In the genomic region with DNA sequence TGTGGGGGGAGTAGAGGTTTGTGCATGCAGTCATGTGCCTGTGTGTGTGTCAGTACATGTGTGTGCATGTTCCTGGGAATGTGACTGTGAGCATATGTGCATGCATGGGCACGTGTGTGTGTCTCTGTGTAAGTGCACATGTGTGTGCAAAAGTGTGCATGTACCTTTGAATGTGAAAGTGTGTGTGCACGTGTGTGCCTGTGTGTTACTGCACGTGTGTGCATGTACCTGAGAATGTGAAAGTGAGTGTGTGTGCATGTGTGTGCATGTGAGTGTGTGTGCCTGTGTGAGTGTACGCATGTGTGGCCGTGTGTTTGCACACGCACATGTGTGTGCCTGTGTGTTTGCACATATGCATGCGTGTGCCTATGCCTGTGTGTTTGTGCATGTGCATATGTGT, we compare ENCODE assay signal across 21 cellular contexts.
DNase-seq lines count a peak whose midpoint lies in the region; ATAC-seq, FAIRE-seq and TF ChIP-seq lines count a peak whose summit lies in the region.
"Had no signal": no experiment of that assay in that cellular context is flagged by ENCODE, and none has a peak within 500 bp of the region (broad histone marks: within the 10 kb centered on the region; RNA-seq: fewer than 3 reads in every experiment).

No MANE protein-coding gene starts in this region.

- H3K4me2 ChIP-seq in IMR-90 (ENCODE audit: low read depth, low read length) (no peak overlapping the region), H1 (ENCODE audit: insufficient read depth in 1 of 2, low read depth in 2 of 2, low read length in 2 of 2) (no peak overlapping the region), mesenchymal stem cell (ENCODE audit: low read length, poor library complexity, severe bottlenecking) (no peak overlapping the region), neuronal stem cell (ENCODE audit: insufficient read depth, low read length, poor library complexity, severe bottlenecking) (no peak overlapping the region)

- H3K27me3 ChIP-seq in IMR-90 (ENCODE audit: control insufficient read depth, insufficient read depth, low read length): no peaks in the 10 kb centered on the region
- no peaks in the 10 kb centered on the region; a peak in 2 of 7 replicates for H3K27me3 ChIP-seq in H1 (replicated peaks in 1 of 4; ENCODE audit: control insufficient read depth in 3 of 4, extremely low read depth in 1 of 4, insufficient read depth in 3 of 4, low read length in 3 of 4)
- H3K27me3 ChIP-seq in mesenchymal stem cell (ENCODE audit: control insufficient read depth in 1 of 2, insufficient read depth in 1 of 2, low read length in 2 of 2): no peaks in the 10 kb centered on the region
- H3K27me3 ChIP-seq in neuronal stem cell (ENCODE audit: control insufficient read depth in 3 of 3, insufficient read depth in 3 of 3, low read depth in 1 of 3, low read length in 3 of 3): peaks cover 0 to 4% (median 3%) of the 10 kb centered on the region in 3 experiments
- H3K27me3 ChIP-seq in effector memory CD4-positive, alpha-beta T cell (replicated peaks; ENCODE audit: control insufficient read depth, insufficient read depth, low read length, poor library complexity, severe bottlenecking): no peaks in the 10 kb centered on the region

- TF ChIP-seq EP300 in H1 (IDR thresholded peaks at IDR 0.05; ENCODE audit: borderline replicate concordance in 1 of 2, low read depth in 2 of 2, low read length in 2 of 2): no peak

- POLR2A ChIA-PET in IMR-90 (lab: Charles Lee; ENCODE audit: unreplicated experiment) (no interaction called here), H1 (lab: Charles Lee; ENCODE audit: partially characterized antibody) (no interaction called here)

- H2BK120ac ChIP-seq in IMR-90 (ENCODE audit: low read depth, low read length) (no peak overlapping the region), H1 (replicated peaks; ENCODE audit: low read depth, low read length) (no peak overlapping the region), mesenchymal stem cell (ENCODE audit: low read depth, low read length) (no peak overlapping the region), neuronal stem cell (ENCODE audit: low read depth, low read length) (no peak overlapping the region)

- intact Hi-C loops in IMR-90 (cut with micrococcal nuclease): no loop called here

- H3K79me1 ChIP-seq in IMR-90 (ENCODE audit: low read depth in 1 of 2, low read length in 2 of 2): no peaks in the 10 kb centered on the region
- H3K79me1 ChIP-seq in H1 (ENCODE audit: low read depth, low read length): no peaks in the 10 kb centered on the region
- H3K79me1 ChIP-seq in mesenchymal stem cell (replicated peaks; ENCODE audit: low read length, poor library complexity, severe bottlenecking): no peaks in the 10 kb centered on the region
- H3K79me1 ChIP-seq in neuronal stem cell (ENCODE audit: low read depth, low read length): no peaks in the 10 kb centered on the region

- H3K18ac ChIP-seq in IMR-90 (ENCODE audit: low read depth, low read length): no peak overlapping the region
- H3K18ac ChIP-seq in H1 (ENCODE audit: extremely low read depth, low read length): no peak overlapping the region
- H3K18ac ChIP-seq in mesenchymal stem cell (ENCODE audit: low read depth in 1 of 2, low read length in 2 of 2): no peak overlapping the region
- H3K18ac ChIP-seq in neuronal stem cell (ENCODE audit: low read length): peak overlapping the region; percentile 24

- no peaks in the 10 kb centered on the region for H3K4me1 ChIP-seq in IMR-90 (ENCODE audit: control insufficient read depth, insufficient read depth, low read length)
- no peaks in the 10 kb centered on the region for H3K4me1 ChIP-seq in H1 (replicated peaks in 1 of 4; ENCODE audit: control insufficient read depth in 3 of 4, insufficient read depth in 4 of 4, low read length in 3 of 4)
- no peaks in the 10 kb centered on the region for H3K4me1 ChIP-seq in mesenchymal stem cell (ENCODE audit: control insufficient read depth, insufficient read depth, low read depth, low read length)
- peaks cover 0 to 2% of the 10 kb centered on the region in 2 donors for H3K4me1 ChIP-seq in neuronal stem cell (ENCODE audit: control insufficient read depth in 2 of 2, insufficient read depth in 1 of 2, low read depth in 1 of 2, low read length in 2 of 2)
- H3K4me1 ChIP-seq in effector memory CD4-positive, alpha-beta T cell (ENCODE audit: control insufficient read depth, insufficient read depth, low read length, poor library complexity, severe bottlenecking): no peaks in the 10 kb centered on the region

- H3K56ac ChIP-seq in IMR-90 (ENCODE audit: extremely low read depth, insufficient read depth, low read length) (no peak overlapping the region), H1 (replicated peaks; ENCODE audit: insufficient read length, low read depth, low read length) (no peak overlapping the region)

- CTCF ChIA-PET in IMR-90 (lab: Yijun Ruan, JAX): no interaction called here
- CTCF ChIA-PET in H1 (lab: Charles Lee; ENCODE audit: partially characterized antibody): no interaction called here

- H3K4me3 ChIP-seq in IMR-90 (ENCODE audit: insufficient read depth, low read depth, low read length): no peak overlapping the region
- no peak overlapping the region for H3K4me3 ChIP-seq in H1 (ENCODE audit: extremely low read depth in 1 of 4, insufficient read depth in 2 of 4, low read depth in 3 of 4, low read length in 4 of 4)
- H3K4me3 ChIP-seq in mesenchymal stem cell (ENCODE audit: insufficient read depth in 1 of 2, low read depth in 1 of 2, low read length in 2 of 2): no peak overlapping the region
- peak overlapping the region in 1 of 2 donors; percentile 63 for H3K4me3 ChIP-seq in neuronal stem cell (ENCODE audit: low read length in 2 of 2)
- H3K4me3 ChIP-seq in effector memory CD4-positive, alpha-beta T cell (ENCODE audit: insufficient read depth, low read depth, low read length, poor library complexity, severe bottlenecking): no peak overlapping the region
- H3K4me3 ChIP-seq: GM23248 had no signal

- H3K14ac ChIP-seq in IMR-90 (replicated peaks; ENCODE audit: low read depth, low read length): no peak overlapping the region
- H3K14ac ChIP-seq in H1 (ENCODE audit: insufficient read length): no peak overlapping the region
- no peak overlapping the region for H3K14ac ChIP-seq in mesenchymal stem cell (ENCODE audit: low read length in 2 of 2)
- H3K14ac ChIP-seq in neuronal stem cell (ENCODE audit: low read length): peak overlapping the region; percentile 73

- H2BK15ac ChIP-seq in IMR-90 (ENCODE audit: low read depth, low read length) (no peak overlapping the region), H1 (ENCODE audit: low read length) (no peak overlapping the region), mesenchymal stem cell (ENCODE audit: low read depth, poor library complexity, severe bottlenecking) (no peak overlapping the region), neuronal stem cell (ENCODE audit: low read length) (no peak overlapping the region)

- no peak overlapping the region for H2BK5ac ChIP-seq in IMR-90 (ENCODE audit: low read depth, low read length, poor library complexity, severe bottlenecking)
- no peak overlapping the region; the same call in 1 of the 2 replicates for H2BK5ac ChIP-seq in H1 (ENCODE audit: low read depth, low read length)
- no peak overlapping the region for H2BK5ac ChIP-seq in mesenchymal stem cell (ENCODE audit: low read depth, low read length, poor library complexity, severe bottlenecking)
- no peak overlapping the region for H2BK5ac ChIP-seq in neuronal stem cell (ENCODE audit: low read length)

- DNase-seq in IMR-90 (no peak), H1 (ENCODE audit: low read depth in 1 of 2, low spot score in 2 of 2) (no peak), mesenchymal stem cell (no peak), neuronal stem cell (ENCODE audit: low spot score) (no peak), NCI-H82 treated with DMSO at 0.1 percent for 48 hours (lab: John Stamatoyannopoulos, UW; ENCODE audit: unreplicated experiment) (no peak), anterior cingulate cortex (lab: John Stamatoyannopoulos, UW) (no peak)
- no peak for DNase-seq in effector memory CD4-positive, alpha-beta T cell
- DNase-seq: C1 segment of cervical spinal cord; Calu3; CD4-positive, alpha-beta memory T cell; COR-L47; DMS53; DMS79 treated with DMSO at 0.1 percent for 48 hours; GF-D8; GM23248; H9; HFFc6 had no signal

- WGBS in IMR-90 (ENCODE audit: extremely low coverage in 2 of 2, insufficient read length in 1 of 2), 2 experiments: 68% methylated on average over 5 of the region's 7 CpGs; no CpG with 5 or more reads in 1 of the 2 experiments
- 93% methylated on average over 7 of the region's 7 CpGs; no CpG with 5 or more reads in 1 of the 2 experiments for WGBS in H1 (ENCODE audit: extremely low coverage in 1 of 2, insufficient coverage in 1 of 2, insufficient read length in 1 of 2, insufficient replicate concordance in 2 of 2, low coverage in 1 of 2, low lambda C conversion rate in 2 of 2, missing lambda C conversion rate in 1 of 2), 2 experiments
- WGBS in mesenchymal stem cell: 82% methylated on average over 7 of the region's 7 CpGs
- WGBS in neuronal stem cell (ENCODE audit: extremely low coverage in 2 of 2, insufficient read length in 2 of 2, insufficient replicate concordance in 1 of 2), 2 donors: no CpG with 5 or more reads among the region's 7 CpGs

- H3K36me3 ChIP-seq in IMR-90 (ENCODE audit: control insufficient read depth, insufficient read depth, low read length) (no peaks in the 10 kb centered on the region), H1 (ENCODE audit: control insufficient read depth in 2 of 4, insufficient read depth in 4 of 4, low read length in 3 of 4) (no peaks in the 10 kb centered on the region; a peak in 1 of 8 replicates), mesenchymal stem cell (ENCODE audit: control insufficient read depth in 1 of 2, insufficient read depth in 2 of 2, low read depth in 1 of 2, low read length in 2 of 2) (no peaks in the 10 kb centered on the region), neuronal stem cell (replicated peaks in 1 of 2; ENCODE audit: control insufficient read depth in 2 of 2, insufficient read depth in 2 of 2, low read length in 2 of 2) (peaks cover 0 to 2% of the 10 kb centered on the region in 2 donors)
- no peaks in the 10 kb centered on the region for H3K36me3 ChIP-seq in effector memory CD4-positive, alpha-beta T cell (ENCODE audit: control insufficient read depth, insufficient read depth, low read length)

- no peak overlapping the region for H2BK20ac ChIP-seq in IMR-90 (ENCODE audit: low read depth, low read length)
- H2BK20ac ChIP-seq in H1 (ENCODE audit: low read length): no peak overlapping the region

- H3K23ac ChIP-seq in IMR-90 (ENCODE audit: low read depth, low read length): no peak overlapping the region
- H3K23ac ChIP-seq in H1 (ENCODE audit: insufficient read length): no peak overlapping the region
- H3K23ac ChIP-seq in mesenchymal stem cell (ENCODE audit: low read length in 2 of 2): no peak overlapping the region
- H3K23ac ChIP-seq in neuronal stem cell (ENCODE audit: low read depth, low read length, poor library complexity): no peak overlapping the region

- H4K5ac ChIP-seq in IMR-90 (ENCODE audit: low read depth, low read length) (no peak overlapping the region), H1 (ENCODE audit: insufficient read length, low read depth, low read length) (no peak overlapping the region)

- no peak for FAIRE-seq in H1 (lab: Jason Lieb, UNC)
- FAIRE-seq: GM12891, GM18507 had no signal

- H3K9me3 ChIP-seq in IMR-90 (ENCODE audit: control insufficient read depth, insufficient read depth, low read length) (peaks cover 65% of the 10 kb centered on the region), H1 (ENCODE audit: insufficient read depth in 2 of 2, low read depth in 1 of 2, low read length in 1 of 2) (no peaks in the 10 kb centered on the region), mesenchymal stem cell (ENCODE audit: control insufficient read depth, low read length) (peaks cover 5% of the 10 kb centered on the region), neuronal stem cell (replicated peaks in 1 of 2; ENCODE audit: control insufficient read depth in 2 of 2, insufficient read depth in 1 of 2, low read depth in 1 of 2, low read length in 2 of 2) (peaks cover 0 to 10% of the 10 kb centered on the region in 2 donors)
- no peaks in the 10 kb centered on the region for H3K9me3 ChIP-seq in effector memory CD4-positive, alpha-beta T cell (ENCODE audit: control insufficient read depth, low read length)

- H2AK5ac ChIP-seq in IMR-90 (ENCODE audit: low read depth, low read length) (no peak overlapping the region), H1 (ENCODE audit: low read depth, low read length) (peak overlapping the region; percentile 66; the same call in 1 of the 2 replicates), mesenchymal stem cell (ENCODE audit: low read length, severe bottlenecking) (no peak overlapping the region), neuronal stem cell (ENCODE audit: low read depth, low read length) (no peak overlapping the region)

- TF ChIP-seq RAD21 in IMR-90 (IDR thresholded peaks at IDR 0.05; ENCODE audit: low read length): no peak
- TF ChIP-seq RAD21 in H1 (IDR thresholded peaks at IDR 0.05 in 1 of 2, conservative IDR thresholded peaks at IDR 0.05 in 1 of 2; ENCODE audit: low read depth in 2 of 2, low read length in 2 of 2): no peak

- H4K8ac ChIP-seq in IMR-90 (ENCODE audit: low read depth in 2 of 2, low read length in 2 of 2): no peak overlapping the region
- no peak overlapping the region for H4K8ac ChIP-seq in H1 (ENCODE audit: extremely low read depth, insufficient read depth, low read length)
- H4K8ac ChIP-seq in mesenchymal stem cell (ENCODE audit: low read length): no peak overlapping the region
- H4K8ac ChIP-seq in neuronal stem cell (ENCODE audit: low read depth, low read length): peak overlapping the region; percentile 70

- H4K91ac ChIP-seq in IMR-90 (ENCODE audit: insufficient read depth, low read depth, low read length) (no peak overlapping the region), H1 (replicated peaks; ENCODE audit: insufficient read length, low read length) (no peak overlapping the region), mesenchymal stem cell (ENCODE audit: low read length) (peak overlapping the region; percentile 15), neuronal stem cell (ENCODE audit: low read depth, low read length, poor library complexity) (peak overlapping the region; percentile 81)

- no peak overlapping the region for H2AK9ac ChIP-seq in IMR-90 (replicated peaks; ENCODE audit: low read depth, low read length, poor library complexity)

- no peak for TF ChIP-seq CTCF in IMR-90 (conservative IDR thresholded peaks at IDR 0.05; ENCODE audit: low read depth, low read length)
- TF ChIP-seq CTCF in H1 (IDR thresholded peaks at IDR 0.05; ENCODE audit: control extremely low read depth in 1 of 3, insufficient read depth in 1 of 3, low read depth in 1 of 3, low read length in 3 of 3): no peak

- H2AFZ ChIP-seq in IMR-90 (replicated peaks; ENCODE audit: low read length, poor library complexity) (peak overlapping the region; percentile 26), H1 (ENCODE audit: low read length) (no peak overlapping the region), mesenchymal stem cell (ENCODE audit: low read depth, low read length) (no peak overlapping the region), neuronal stem cell (ENCODE audit: low read length) (no peak overlapping the region)
- H2AFZ ChIP-seq: GM23248 had no signal

- H3K9ac ChIP-seq in IMR-90 (ENCODE audit: low read depth, low read length) (no peak overlapping the region), H1 (replicated peaks in 1 of 4; ENCODE audit: extremely low read depth in 1 of 4, low read depth in 3 of 4, low read length in 3 of 4) (peak overlapping the region in 1 of 4 experiments; percentile 15; a peak in 1 of 7 replicates), mesenchymal stem cell (ENCODE audit: low read length) (no peak overlapping the region), neuronal stem cell (ENCODE audit: low read depth, low read length, poor library complexity) (peak overlapping the region; percentile 79)
- H3K9ac ChIP-seq: GM23248 had no signal

- ATAC-seq in IMR-90 (ENCODE audit: low read depth) (no peak), GM18517 (IDR thresholded peaks at IDR 0.05; ENCODE audit: unreplicated experiment) (no peak)
- ATAC-seq: HCT116 had no signal

- no peak overlapping the region for H3K27ac ChIP-seq in IMR-90 (ENCODE audit: insufficient read depth, low read length)
- no peak overlapping the region for H3K27ac ChIP-seq in H1 (ENCODE audit: low read depth, low read length)
- H3K27ac ChIP-seq in mesenchymal stem cell (ENCODE audit: low read length, poor library complexity, severe bottlenecking): no peak overlapping the region
- H3K27ac ChIP-seq in neuronal stem cell (replicated peaks; ENCODE audit: low read length): no peak overlapping the region
- no peak overlapping the region for H3K27ac ChIP-seq in effector memory CD4-positive, alpha-beta T cell (ENCODE audit: insufficient read depth, low read length, poor library complexity, severe bottlenecking)
- H3K27ac ChIP-seq: GM23248 had no signal

- dilution Hi-C loops in IMR-90 (cut with HindIII; ENCODE audit: low sequenced_read_pairs, unreplicated experiment): no loop called here

- BruUV-seq in IMR-90 (replicated peaks; lab: Mats Ljungman, UMichigan): no TSS peak

- no peaks in the 10 kb centered on the region for H3K9me1 ChIP-seq in IMR-90 (ENCODE audit: insufficient read depth, low read length)

- H4K20me1 ChIP-seq in IMR-90 (ENCODE audit: insufficient read depth, low read length) (no peaks in the 10 kb centered on the region), H1 (replicated peaks in 1 of 2; ENCODE audit: control insufficient read depth in 1 of 2, insufficient read depth in 2 of 2, low read length in 2 of 2) (peaks cover 0 to 6% of the 10 kb centered on the region in 2 experiments)

- TF ChIP-seq POLR2A in IMR-90 (IDR thresholded peaks at IDR 0.05; ENCODE audit: low read depth, low read length): no peak
- no peak for TF ChIP-seq POLR2A in H1 (IDR thresholded peaks at IDR 0.05; ENCODE audit: control extremely low read depth in 1 of 2, low read depth in 2 of 2, low read length in 2 of 2)

- in situ Hi-C loops in IMR-90 (cut with MboI; ENCODE audit: low sequenced_read_pairs): no loop called here

- H3K23me2 ChIP-seq in H1 (ENCODE audit: low read depth, low read length): no peaks in the 10 kb centered on the region

- H2BK12ac ChIP-seq in H1 (ENCODE audit: low read depth, low read length) (no peak overlapping the region; the same call in 1 of the 2 replicates), mesenchymal stem cell (ENCODE audit: low read length in 2 of 2) (no peak overlapping the region), neuronal stem cell (ENCODE audit: low read length) (peak overlapping the region; percentile 33)

- no peaks in the 10 kb centered on the region for H3K79me2 ChIP-seq in H1 (ENCODE audit: control insufficient read depth in 1 of 2, insufficient read depth in 2 of 2, low read length in 2 of 2)

- H3K4ac ChIP-seq in IMR-90 (ENCODE audit: low read depth, low read length) (no peak overlapping the region), H1 (replicated peaks; ENCODE audit: insufficient read length, low read depth, low read length) (peak overlapping the region; percentile 40), mesenchymal stem cell (ENCODE audit: low read depth in 1 of 2, low read length in 2 of 2) (no peak overlapping the region), neuronal stem cell (ENCODE audit: low read length) (no peak overlapping the region)

Comparison
In these comparisons a context has a peak if more than half of its experiments do, and no peak if none do; other contexts are left out.
1. H4K91ac ChIP-seq: peak in mesenchymal stem cell (single experiment) and neuronal stem cell (single experiment); none in IMR-90 (single experiment) and H1 (single experiment).